ENCODE assay signal across 14 cellular contexts in genomic region chr5:154866841-154867240, GRCh38.
"Had no signal": no experiment of that assay in that cellular context is flagged by ENCODE, and none has a peak within 500 bp of the region (broad histone marks: within the 10 kb centered on the region; RNA-seq: fewer than 3 reads in every experiment).

No MANE protein-coding gene starts in this region.

- H3K4me3 ChIP-seq: esophagus squamous epithelium, heart left ventricle, neural progenitor cell, ovary, thyroid gland, uterus had no signal

- H2AFZ ChIP-seq: neural progenitor cell had no signal

- H3K9me3 Mint-ChIP-seq: neural progenitor cell; T-helper 1 cell treated with Interleukin-12 subunit alpha and Interleukin-12 subunit beta and Interleukin-4 antibody, amounts not matched to agents 30 μg/mL and 1 μg/mL, for 36 hours had no signal

- H3K27me3 ChIP-seq: esophagus squamous epithelium, heart left ventricle, neural progenitor cell, ovary, thyroid gland, uterus had no signal

- ATAC-seq: heart left ventricle, sciatic nerve had no signal

- DNase-seq: activated CD4-positive, alpha-beta T cell treated with anti-CD3 and anti-CD28 coated beads for 4 hours; activated effector memory CD4-positive, alpha-beta T cell treated with anti-CD3 and anti-CD28 coated beads, Interleukin-2, amount 50 U/mL, for 16 hours; activated T-cell treated with anti-CD3 and anti-CD28 coated beads for 4 hours; esophagus squamous epithelium; foreskin melanocyte; heart left ventricle; left colon; ovary; SHP77 treated with DMSO at 0.1 percent for 48 hours; thyroid gland; uterus had no signal

- H3K9me3 ChIP-seq: esophagus squamous epithelium, heart left ventricle, ovary, thyroid gland, uterus had no signal

- H3K27ac ChIP-seq: esophagus squamous epithelium, heart left ventricle, neural progenitor cell, ovary, uterus had no signal

- H3K27ac Mint-ChIP-seq: neural progenitor cell; T-helper 1 cell treated with Interleukin-12 subunit alpha and Interleukin-12 subunit beta and Interleukin-4 antibody, amounts not matched to agents 30 μg/mL and 1 μg/mL, for 36 hours had no signal

- H3K4me1 Mint-ChIP-seq: neural progenitor cell had no signal

- H3K4me3 Mint-ChIP-seq: neural progenitor cell; T-helper 1 cell treated with Interleukin-12 subunit alpha and Interleukin-12 subunit beta and Interleukin-4 antibody, amounts not matched to agents 30 μg/mL and 1 μg/mL, for 36 hours had no signal

- H3K4me2 ChIP-seq: neural progenitor cell had no signal

- H3K4me1 ChIP-seq: neural progenitor cell had no signal

- H3K36me3 ChIP-seq: ovary, uterus had no signal

- H3K9ac ChIP-seq: neural progenitor cell had no signal
